17 cellular contexts compared by ENCODE assay signal in genomic region chr11:57306156-57306876, GRCh38. TPM values are rescaled to one million over a fixed set of nuclear protein-coding genes. Genes with fewer than 3 reads are reported as not detected.
A peak's percentile ranks its signal among the peaks of the same experiment; 100 is the strongest.
DNase-seq lines count a peak whose midpoint lies in the region.
"Had no signal": no experiment of that assay in that cellular context is flagged by ENCODE, and none has a peak within 500 bp of the region (broad histone marks: within the 10 kb centered on the region; RNA-seq: fewer than 3 reads in every experiment).

No MANE protein-coding gene starts in this region.

- H3K36me3 ChIP-seq in thymus (ENCODE audit: control insufficient read depth, insufficient read depth) = peaks cover 8% of the 10 kb centered on the region

- peaks cover 5% of the 10 kb centered on the region for H3K4me1 ChIP-seq in thymus (ENCODE audit: control insufficient read depth, insufficient read depth, low read length)

- H3K4me3 ChIP-seq in thymus (ENCODE audit: low read length) = no peak overlapping the region
- H3K4me3 ChIP-seq: A549 had no signal

- peak overlapping the region; percentile 53 for H3K27ac ChIP-seq in thymus (ENCODE audit: low read depth)
- H3K27ac ChIP-seq: A549, parathyroid adenoma had no signal

- no peaks in the 10 kb centered on the region for H3K27me3 ChIP-seq in thymus (ENCODE audit: control insufficient read depth, insufficient read depth)

- no peaks in the 10 kb centered on the region for H3K9me3 ChIP-seq in thymus (ENCODE audit: control insufficient read depth)
- H3K9me3 ChIP-seq: A549 had no signal

- DNase-seq in NCI-H2196 (lab: John Stamatoyannopoulos, UW; ENCODE audit: unreplicated experiment) = peak; percentile 10
- no peak for DNase-seq in NCI-H2196 treated with DMSO at 0.1 percent for 48 hours (lab: John Stamatoyannopoulos, UW; ENCODE audit: unreplicated experiment)
- peak; percentile 11 to 53 for DNase-seq in dermis microvascular lymphatic vessel endothelial cell (ENCODE audit: low read depth in 2 of 2)
- peak; percentile 57 to 64 for DNase-seq in lung microvascular endothelial cell (ENCODE audit: low read depth in 2 of 2)
- no peak for DNase-seq in activated CD8-positive, alpha-beta memory T cell treated with anti-CD3 and anti-CD28 coated beads, Interleukin-2, amount 50 U/mL, for 48 hours
- DNase-seq in germinal center (ENCODE audit: low spot score) = no peak
- no peak for DNase-seq in SHP77 treated with DMSO at 0.1 percent for 48 hours (lab: John Stamatoyannopoulos, UW)
- DNase-seq: activated gamma-delta T cell treated with Interleukin-2 at 50 U/mL for 16 hours, GDM1, midbrain, NCI-H1105 treated with DMSO at 0.1 percent for 48 hours, substantia nigra had no signal

- 95% methylated on average over 15 of the region's 15 CpGs for WGBS in thymus

RNA-seq across cellular contexts. Expression of gene TNKS1BP1, which starts 18.4 kb away (rescaled TPM):
- 42.0 and 51.5 TPM in 2 replicates for total RNA-seq in dermis microvascular lymphatic vessel endothelial cell
- 39.2 and 44.6 TPM in 2 replicates for total RNA-seq in lung microvascular endothelial cell
- 237 TPM for polyA plus RNA-seq in thymus

RNA-seq across cellular contexts. Expression of gene SSRP1, which starts 29.4 kb away (rescaled TPM):
- total RNA-seq in dermis microvascular lymphatic vessel endothelial cell (51.6 and 58.3 TPM in 2 replicates), lung microvascular endothelial cell (34.5 and 46.9 TPM in 2 replicates)
- 48.8 TPM for polyA plus RNA-seq in thymus

RNA-seq across cellular contexts. Expression of gene P2RX3, which starts 31.8 kb away (rescaled TPM):
- total RNA-seq in dermis microvascular lymphatic vessel endothelial cell = not detected in 2 replicates
- total RNA-seq in lung microvascular endothelial cell = not detected in 2 replicates
- 0.02 TPM for polyA plus RNA-seq in thymus
- total RNA-seq: OCI-LY7 had no signal
- polyA plus RNA-seq: IgD-negative memory B cell had no signal

Comparison
In these comparisons a context has a peak if more than half of its experiments do, and no peak if none do; other contexts are left out.
1. DNase-seq: peak in NCI-H2196 (single experiment), dermis microvascular lymphatic vessel endothelial cell (2 of 2) and lung microvascular endothelial cell (2 of 2); none in NCI-H2196 treated with DMSO at 0.1 percent for 48 hours (single experiment), activated CD8-positive, alpha-beta memory T cell treated with anti-CD3 and anti-CD28 coated beads, Interleukin-2, amount 50 U/mL, for 48 hours (single experiment), germinal center (single experiment) and SHP77 treated with DMSO at 0.1 percent for 48 hours (single experiment).